In the genomic region with DNA sequence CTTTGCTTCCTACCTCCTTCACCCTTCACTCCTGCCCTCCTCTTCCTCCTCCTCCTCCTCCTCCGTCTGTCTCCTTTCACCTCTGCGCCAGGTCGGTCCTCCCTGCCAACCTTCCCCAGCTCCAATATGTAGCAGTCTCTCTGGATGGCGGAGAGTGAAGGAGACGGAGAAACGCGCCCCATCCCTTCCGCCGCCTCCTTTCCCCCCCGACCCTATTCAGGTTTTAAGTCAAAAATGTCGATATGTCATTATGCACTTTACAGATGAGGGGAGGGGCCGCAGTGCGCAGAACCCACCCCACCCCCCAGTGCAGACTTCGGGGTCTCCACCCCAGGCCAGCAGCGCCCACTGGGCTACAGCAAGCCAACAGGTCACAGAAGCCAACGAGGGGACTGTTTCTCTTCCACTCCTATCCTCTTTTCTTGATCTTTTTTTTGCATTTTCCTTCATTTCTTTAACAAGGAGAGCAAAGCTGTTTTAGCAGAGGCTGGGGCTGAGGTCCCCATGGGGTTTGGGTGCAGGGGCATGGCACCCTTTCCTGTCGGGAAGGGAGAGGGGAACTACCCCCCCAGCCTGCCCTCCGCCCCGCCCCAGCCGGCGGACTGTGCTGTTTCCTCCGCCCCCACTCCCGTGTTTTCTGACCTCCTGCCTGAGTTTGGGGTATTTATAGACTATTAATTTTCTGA, we compare ENCODE assay signal across 1 cellular context.
TF ChIP-seq lines count a peak whose summit lies in the region.

No MANE protein-coding gene starts in this region.

TF ChIP-seq in endothelial cell of umbilical vein, 7 proteins besides CTCF, POLR2A, EP300 and RAD21:
- TF ChIP-seq FOS (IDR thresholded peaks at IDR 0.05; ENCODE audit: borderline replicate concordance, insufficient read depth, low read length) (no peak), JUN (IDR thresholded peaks at IDR 0.05; ENCODE audit: borderline replicate concordance, insufficient read depth, insufficient read length, low read depth) (no peak), GATA2 (IDR thresholded peaks at IDR 0.05; ENCODE audit: insufficient read depth, insufficient read length, low read depth, low read length) (no peak), EZH2 (IDR thresholded peaks at IDR 0.05; ENCODE audit: borderline replicate concordance, low read depth, low read length, severe bottlenecking) (no peak), POLR2AphosphoS5 (IDR thresholded peaks at IDR 0.05; ENCODE audit: insufficient read depth, low read depth, low read length) (no peak), MYC (IDR thresholded peaks at IDR 0.05; ENCODE audit: low read depth, low read length) (no peak)
- TF ChIP-seq, protein P1, sequence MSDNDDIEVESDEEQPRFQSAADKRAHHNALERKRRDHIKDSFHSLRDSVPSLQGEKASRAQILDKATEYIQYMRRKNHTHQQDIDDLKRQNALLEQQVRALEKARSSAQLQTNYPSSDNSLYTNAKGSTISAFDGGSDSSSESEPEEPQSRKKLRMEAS (IDR thresholded peaks at IDR 0.05; ENCODE audit: insufficient read depth, insufficient read length) = no peak
